In genomic region chr2:232852081-232852480, GRCh38 we compare ENCODE assay signal across 1 cellular context. TPM values are rescaled to one million over a fixed set of nuclear protein-coding genes. Genes with fewer than 3 reads are reported as not detected.
"Had no signal": no experiment of that assay in that cellular context is flagged by ENCODE, and none has a peak within 500 bp of the region (broad histone marks: within the 10 kb centered on the region; RNA-seq: fewer than 3 reads in every experiment).

No MANE protein-coding gene starts in this region.

RNA-seq across cellular contexts. Expression of gene SNORC, which starts 18.0 kb away (rescaled TPM):
- total RNA-seq: ascending aorta had no signal
